Comparison of ENCODE assay signal across 22 cellular contexts in the genomic region with DNA sequence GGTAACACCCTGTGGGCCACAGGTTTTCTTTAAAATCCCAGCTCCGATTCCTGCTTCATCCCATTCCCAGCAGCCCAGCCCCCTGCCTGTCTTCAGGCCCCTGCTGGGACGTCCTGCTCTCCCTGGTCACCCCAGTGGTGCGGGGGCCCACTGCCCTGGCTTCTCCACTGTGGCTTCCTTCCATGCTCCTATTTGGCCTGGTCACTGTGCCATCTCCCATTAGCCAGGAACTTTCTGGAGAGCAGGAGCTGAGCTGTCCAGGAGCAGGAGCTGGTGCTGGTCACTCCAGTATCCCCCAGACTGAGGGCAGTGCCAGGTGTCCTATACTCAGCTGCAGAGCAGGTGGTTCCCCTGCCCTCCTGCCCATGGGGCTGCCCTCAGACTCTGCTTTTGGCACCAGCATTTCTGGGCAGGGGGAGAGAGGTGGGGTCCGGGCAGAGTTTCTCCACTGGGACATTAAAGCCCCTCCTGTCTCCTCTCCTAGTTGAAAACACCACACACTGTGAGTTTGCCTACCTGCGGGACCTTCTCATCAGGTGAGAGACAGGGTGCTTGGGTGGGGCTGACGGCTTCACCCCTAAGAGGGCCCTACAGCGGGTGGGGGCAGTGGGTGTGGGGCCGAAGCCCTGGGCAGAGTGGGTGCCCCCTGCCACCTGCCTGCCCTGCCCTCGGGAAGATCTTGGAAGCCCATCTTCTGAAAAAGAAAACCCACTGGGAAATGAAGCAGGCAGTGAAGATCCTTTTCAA.
DNase-seq lines count a peak whose midpoint lies in the region; ATAC-seq lines count a peak whose summit lies in the region.
"Had no signal": no experiment of that assay in that cellular context is flagged by ENCODE, and none has a peak within 500 bp of the region (broad histone marks: within the 10 kb centered on the region; RNA-seq: fewer than 3 reads in every experiment).

No MANE protein-coding gene starts in this region.

- ATAC-seq in T-helper 17 cell (no peak), left lobe of liver (no peak)
- ATAC-seq: gastroesophageal sphincter, left cardiac atrium had no signal

- peak; percentile 20 for DNase-seq in activated naive CD4-positive, alpha-beta T cell treated with anti-CD3 and anti-CD28 coated beads, Interleukin-2, amount 10 ng/mL, durations not matched to agents 7 days and 5 days
- no peak for DNase-seq in activated naive CD4-positive, alpha-beta T cell treated with Interleukin-2 at 50 U/mL for 16 hours
- DNase-seq in T-helper 17 cell (no peak), left lobe of liver (ENCODE audit: low spot score) (peak; percentile 39), ureter (ENCODE audit: low spot score) (peak; percentile 41), NCI-H2196 (lab: John Stamatoyannopoulos, UW; ENCODE audit: unreplicated experiment) (no peak)
- no peak for DNase-seq in activated CD4-positive, CD25-positive, alpha-beta regulatory T cell treated with anti-CD3 and anti-CD28 coated beads, Interleukin-2, amount 50 U/mL, for 72 hours
- DNase-seq: activated gamma-delta T cell; COR-L47; Karpas-422; left cardiac atrium; NCI-H1092; NCI-H2081 treated with DMSO at 0.1 percent for 48 hours; NCI-H524; stimulated activated CD4-positive, alpha-beta T cell treated with anti-CD3 and anti-CD28 coated beads, Interleukin-12 subunit alpha, Interleukin-12 subunit beta, amount 100 ng/mL, for 4 hours; stimulated activated CD8-positive, alpha-beta memory T cell treated with anti-CD3 and anti-CD28 coated beads, Interleukin-4, amount 100 ng/mL, for 48 hours; substantia nigra; SW 1271 had no signal

- no peaks in the 10 kb centered on the region for H3K9me3 Mint-ChIP-seq in activated naive CD4-positive, alpha-beta T cell treated with anti-CD3 and anti-CD28 coated beads, Interleukin-2, amount 10 ng/mL, durations not matched to agents 7 days and 5 days
- H3K9me3 Mint-ChIP-seq: central memory CD8-positive, alpha-beta T cell; mesothelial cell of epicardium had no signal

- H3K4me3 Mint-ChIP-seq in activated naive CD4-positive, alpha-beta T cell treated with anti-CD3 and anti-CD28 coated beads, Interleukin-2, amount 10 ng/mL, durations not matched to agents 7 days and 5 days = no peak overlapping the region
- H3K4me3 Mint-ChIP-seq in T-helper 17 cell = peak overlapping the region; percentile 15
- H3K4me3 Mint-ChIP-seq: central memory CD8-positive, alpha-beta T cell; mesothelial cell of epicardium had no signal

- peak overlapping the region; percentile 58 for H3K27ac Mint-ChIP-seq in activated naive CD4-positive, alpha-beta T cell treated with anti-CD3 and anti-CD28 coated beads, Interleukin-2, amount 10 ng/mL, durations not matched to agents 7 days and 5 days
- H3K27ac Mint-ChIP-seq in T-helper 17 cell = no peak overlapping the region
- H3K27ac Mint-ChIP-seq: mesothelial cell of epicardium had no signal

- no peaks in the 10 kb centered on the region for H3K27me3 Mint-ChIP-seq in activated naive CD4-positive, alpha-beta T cell treated with anti-CD3 and anti-CD28 coated beads, Interleukin-2, amount 10 ng/mL, durations not matched to agents 7 days and 5 days
- no peaks in the 10 kb centered on the region for H3K27me3 Mint-ChIP-seq in T-helper 17 cell
- H3K27me3 Mint-ChIP-seq: central memory CD8-positive, alpha-beta T cell had no signal

- CTCF ChIA-PET in activated naive CD4-positive, alpha-beta T cell treated with anti-CD3 and anti-CD28 coated beads, Interleukin-2, amount 10 ng/mL, durations not matched to agents 7 days and 5 days (lab: Charles Lee) = interaction anchor here (1.3 to 2.4 kb wide), 3 partner anchors 67 to 166 kb away, joined by 5 to 15 read pairs (median 6); no protein-coding TSS in a partner anchor

- no peaks in the 10 kb centered on the region for H3K9me3 ChIP-seq in T-helper 17 cell (ENCODE audit: control insufficient read depth, low read length, poor library complexity, severe bottlenecking)
- H3K9me3 ChIP-seq: esophagus muscularis mucosa, gastroesophageal sphincter had no signal

- peaks cover 60% of the 10 kb centered on the region for H3K36me3 Mint-ChIP-seq in activated naive CD4-positive, alpha-beta T cell treated with anti-CD3 and anti-CD28 coated beads, Interleukin-2, amount 10 ng/mL, durations not matched to agents 7 days and 5 days
- H3K36me3 Mint-ChIP-seq in T-helper 17 cell (ENCODE audit: low read depth) = peaks cover 3% of the 10 kb centered on the region

- H3K4me1 Mint-ChIP-seq in activated naive CD4-positive, alpha-beta T cell treated with anti-CD3 and anti-CD28 coated beads, Interleukin-2, amount 10 ng/mL, durations not matched to agents 7 days and 5 days = peaks cover 25% of the 10 kb centered on the region
- peaks cover 15% of the 10 kb centered on the region for H3K4me1 Mint-ChIP-seq in T-helper 17 cell
- H3K4me1 Mint-ChIP-seq: mesothelial cell of epicardium had no signal

Comparison
In these comparisons a context has a peak if more than half of its experiments do, and no peak if none do; other contexts are left out.
1. DNase-seq: peak in activated naive CD4-positive, alpha-beta T cell treated with anti-CD3 and anti-CD28 coated beads, Interleukin-2, amount 10 ng/mL, durations not matched to agents 7 days and 5 days (single experiment), left lobe of liver (single experiment) and ureter (single experiment); none in activated naive CD4-positive, alpha-beta T cell treated with Interleukin-2 at 50 U/mL for 16 hours (single experiment), T-helper 17 cell (0 of 3), NCI-H2196 (single experiment) and activated CD4-positive, CD25-positive, alpha-beta regulatory T cell treated with anti-CD3 and anti-CD28 coated beads, Interleukin-2, amount 50 U/mL, for 72 hours (single experiment).